In genomic region chr17:4362141-4362540, GRCh38 we compare ENCODE assay signal across 10 cellular contexts. TPM values are rescaled to one million over a fixed set of nuclear protein-coding genes. Genes with fewer than 3 reads are reported as not detected.
DNase-seq lines count a peak whose midpoint lies in the region; ATAC-seq, FAIRE-seq and TF ChIP-seq lines count a peak whose summit lies in the region.
"Had no signal": no experiment of that assay in that cellular context is flagged by ENCODE, and none has a peak within 500 bp of the region (broad histone marks: within the 10 kb centered on the region; RNA-seq: fewer than 3 reads in every experiment).

No MANE protein-coding gene starts in this region.

- TF ChIP-seq CTCF in AG09309 (IDR thresholded peaks at IDR 0.05; ENCODE audit: control insufficient read depth, insufficient read depth, low read depth, low read length, missing control alignments) = peak; percentile 20
- TF ChIP-seq CTCF in GM12872 (IDR thresholded peaks at IDR 0.05; ENCODE audit: insufficient read depth, low read depth, low read length) = 0 out of 3 replicates have a peak, but pooled peaks have one; percentile 17

- H3K36me3 ChIP-seq in MG63 = peaks cover 8% of the 10 kb centered on the region

- H3K9me3 ChIP-seq in MG63 = no peaks in the 10 kb centered on the region

- H3K4me3 ChIP-seq in AG09309 (ENCODE audit: control insufficient read depth, low read depth, low read length) = no peak overlapping the region
- no peak overlapping the region for H3K4me3 ChIP-seq in MG63

- H3K27me3 ChIP-seq in MG63 = no peaks in the 10 kb centered on the region

- ATAC-seq in GM21723 (IDR thresholded peaks at IDR 0.05; ENCODE audit: unreplicated experiment) (no peak), GM18867 (IDR thresholded peaks at IDR 0.05; ENCODE audit: unreplicated experiment) (no peak)

- DNase-seq in AG09309 (ENCODE audit: low read depth) (no peak), inferior parietal cortex (ENCODE audit: extremely low spot score) (peak; percentile 55), MG63 (no peak), SHP77 treated with DMSO at 0.1 percent for 48 hours (lab: John Stamatoyannopoulos, UW) (no peak)
- DNase-seq: activated CD4-positive, alpha-beta T cell treated with anti-CD3 and anti-CD28 coated beads for 1 hour had no signal

- peak; percentile 32 for FAIRE-seq in TTC549 (lab: Jason Lieb, UNC)
- FAIRE-seq: astrocyte had no signal

RNA-seq across cellular contexts. Expression of gene UBE2G1, which starts 4.3 kb away (rescaled TPM):
- total RNA-seq in MG63 (2014; rRNA removed; shearing (Covaris generic); ENCODE audit: low replicate concordance) = 18.9 and 33.9 TPM in 2 replicates
